Comparison of ENCODE assay signal across 9 cellular contexts in genomic region chrX:65406532-65406931, GRCh38.
A peak's percentile ranks its signal among the peaks of the same experiment; 100 is the strongest.
DNase-seq lines count a peak whose midpoint lies in the region; ATAC-seq and TF ChIP-seq lines count a peak whose summit lies in the region.
"Had no signal": no experiment of that assay in that cellular context is flagged by ENCODE, and none has a peak within 500 bp of the region (broad histone marks: within the 10 kb centered on the region; RNA-seq: fewer than 3 reads in every experiment).

No MANE protein-coding gene starts in this region.

- no peak overlapping the region for H3K9ac ChIP-seq in colonic mucosa (ENCODE audit: low read depth in 2 of 2, low read length in 2 of 2)

- no peak overlapping the region for H3K27ac ChIP-seq in thymus (ENCODE audit: low read depth)
- no peak overlapping the region for H3K27ac ChIP-seq in colonic mucosa
- H3K27ac ChIP-seq: A549 had no signal

- peak; percentile 60 for DNase-seq in activated CD4-positive, alpha-beta T cell treated with anti-CD3 and anti-CD28 coated beads for 36 hours
- no peak for DNase-seq in activated CD4-positive, alpha-beta T cell treated with anti-CD3 and anti-CD28 coated beads for 1 hour
- peak; percentile 36 for DNase-seq in activated naive CD4-positive, alpha-beta T cell treated with anti-CD3 and anti-CD28 coated beads for 36 hours
- DNase-seq in memory B cell (ENCODE audit: low spot score in 2 of 2) (no peak), colonic mucosa (no peak)

- POLR2A ChIA-PET in activated CD4-positive, alpha-beta T cell treated with anti-CD3 and anti-CD28 coated beads for 36 hours (lab: Charles Lee) = no interaction called here

- H3K4me3 Mint-ChIP-seq in activated CD4-positive, alpha-beta T cell treated with anti-CD3 and anti-CD28 coated beads for 36 hours = peak overlapping the region; percentile 57
- peak overlapping the region; percentile 69 for H3K4me3 Mint-ChIP-seq in activated naive CD4-positive, alpha-beta T cell treated with anti-CD3 and anti-CD28 coated beads for 36 hours
- peak overlapping the region; percentile 81 for H3K4me3 Mint-ChIP-seq in memory B cell

- no peaks in the 10 kb centered on the region for H3K36me3 Mint-ChIP-seq in activated CD4-positive, alpha-beta T cell treated with anti-CD3 and anti-CD28 coated beads for 36 hours (ENCODE audit: low read depth)
- no peaks in the 10 kb centered on the region for H3K36me3 Mint-ChIP-seq in activated naive CD4-positive, alpha-beta T cell treated with anti-CD3 and anti-CD28 coated beads for 36 hours (ENCODE audit: low read depth)
- peaks cover 2% of the 10 kb centered on the region for H3K36me3 Mint-ChIP-seq in memory B cell

- CTCF ChIA-PET in activated CD4-positive, alpha-beta T cell treated with anti-CD3 and anti-CD28 coated beads for 36 hours (lab: Charles Lee) = no interaction called here
- CTCF ChIA-PET in activated naive CD4-positive, alpha-beta T cell treated with anti-CD3 and anti-CD28 coated beads for 36 hours (lab: Charles Lee) = no interaction called here

- no peak for TF ChIP-seq CTCF in colonic mucosa (IDR thresholded peaks at IDR 0.05)

- H3K9me3 Mint-ChIP-seq in activated CD4-positive, alpha-beta T cell treated with anti-CD3 and anti-CD28 coated beads for 36 hours (ENCODE audit: low read depth) = no peaks in the 10 kb centered on the region
- peaks cover 1% of the 10 kb centered on the region for H3K9me3 Mint-ChIP-seq in activated naive CD4-positive, alpha-beta T cell treated with anti-CD3 and anti-CD28 coated beads for 36 hours
- peaks cover 2% of the 10 kb centered on the region for H3K9me3 Mint-ChIP-seq in memory B cell

- H3K4me1 Mint-ChIP-seq in activated CD4-positive, alpha-beta T cell treated with anti-CD3 and anti-CD28 coated beads for 36 hours = no peaks in the 10 kb centered on the region
- H3K4me1 Mint-ChIP-seq in activated naive CD4-positive, alpha-beta T cell treated with anti-CD3 and anti-CD28 coated beads for 36 hours (ENCODE audit: low read depth) = peaks cover 2% of the 10 kb centered on the region
- peaks cover 4% of the 10 kb centered on the region for H3K4me1 Mint-ChIP-seq in memory B cell

- H3K4me1 ChIP-seq in thymus (ENCODE audit: control insufficient read depth, insufficient read depth, low read length) (no peaks in the 10 kb centered on the region), colonic mucosa (no peaks in the 10 kb centered on the region)
- H3K4me1 ChIP-seq: A549 had no signal

- H3K27ac Mint-ChIP-seq in activated CD4-positive, alpha-beta T cell treated with anti-CD3 and anti-CD28 coated beads for 36 hours = no peak overlapping the region
- no peak overlapping the region for H3K27ac Mint-ChIP-seq in activated naive CD4-positive, alpha-beta T cell treated with anti-CD3 and anti-CD28 coated beads for 36 hours
- H3K27ac Mint-ChIP-seq in memory B cell = no peak overlapping the region

- ATAC-seq in activated CD4-positive, alpha-beta T cell treated with anti-CD3 and anti-CD28 coated beads for 36 hours = peak; percentile 61
- ATAC-seq in memory B cell (ENCODE audit: low read depth) (peak; percentile 62), GM19455 (IDR thresholded peaks at IDR 0.05; ENCODE audit: unreplicated experiment) (no peak), GM18907 (IDR thresholded peaks at IDR 0.05; ENCODE audit: unreplicated experiment) (no peak)

- intact Hi-C loops in activated CD4-positive, alpha-beta T cell treated with anti-CD3 and anti-CD28 coated beads for 36 hours (cut with DNase I, micrococcal nuclease) = loop anchor here in 1 of 2 experiments (1.0 kb wide), 1 partner anchor 372 kb away; the partner anchor contains the start of gene ZC3H12B
- intact Hi-C loops in activated naive CD4-positive, alpha-beta T cell treated with anti-CD3 and anti-CD28 coated beads for 36 hours (cut with micrococcal nuclease) = loop anchor here (1.0 to 2.0 kb wide), 2 partner anchors 371 to 430 kb away; partner anchors contain the start of gene ZC4H2
- intact Hi-C loops in colonic mucosa (cut with DNase I) = no loop called here

- WGBS in thymus = under 1% methylated on average over 52 of the region's 52 CpGs

- H3K9me3 ChIP-seq in thymus (ENCODE audit: control insufficient read depth) = no peaks in the 10 kb centered on the region
- no peaks in the 10 kb centered on the region for H3K9me3 ChIP-seq in colonic mucosa
- H3K9me3 ChIP-seq: A549 had no signal

- H3K27me3 ChIP-seq in thymus (ENCODE audit: control insufficient read depth, insufficient read depth) (peaks cover 4% of the 10 kb centered on the region), colonic mucosa (peaks cover 10% of the 10 kb centered on the region)

- H3K4me3 ChIP-seq in thymus (ENCODE audit: low read length) = peak overlapping the region; percentile 23
- no peak overlapping the region for H3K4me3 ChIP-seq in colonic mucosa
- H3K4me3 ChIP-seq: A549 had no signal

- peaks cover 28% of the 10 kb centered on the region for H3K27me3 Mint-ChIP-seq in activated CD4-positive, alpha-beta T cell treated with anti-CD3 and anti-CD28 coated beads for 36 hours
- peaks cover 13% of the 10 kb centered on the region for H3K27me3 Mint-ChIP-seq in activated naive CD4-positive, alpha-beta T cell treated with anti-CD3 and anti-CD28 coated beads for 36 hours (ENCODE audit: low read depth)
- H3K27me3 Mint-ChIP-seq in memory B cell = peaks cover 2% of the 10 kb centered on the region

- H3K36me3 ChIP-seq in thymus (ENCODE audit: control insufficient read depth, insufficient read depth) = no peaks in the 10 kb centered on the region
- no peaks in the 10 kb centered on the region for H3K36me3 ChIP-seq in colonic mucosa

Comparison
In these comparisons a context has a peak if more than half of its experiments do, and no peak if none do; other contexts are left out.
1. DNase-seq: peak in activated CD4-positive, alpha-beta T cell treated with anti-CD3 and anti-CD28 coated beads for 36 hours (single experiment) and activated naive CD4-positive, alpha-beta T cell treated with anti-CD3 and anti-CD28 coated beads for 36 hours (single experiment); none in activated CD4-positive, alpha-beta T cell treated with anti-CD3 and anti-CD28 coated beads for 1 hour (single experiment), memory B cell (0 of 2) and colonic mucosa (single experiment).
2. ATAC-seq: peak in activated CD4-positive, alpha-beta T cell treated with anti-CD3 and anti-CD28 coated beads for 36 hours (single experiment) and memory B cell (single experiment); none in GM19455 (single experiment) and GM18907 (single experiment).
3. Peak in every context shown above with its lines, with median percentiles within 50 percentile points of each other: H3K4me3 Mint-ChIP-seq.